ENCODE assay signal across 8 cellular contexts in genomic region chr1:206563367-206563953, GRCh38. TPM values are rescaled to one million over a fixed set of nuclear protein-coding genes. Genes with fewer than 3 reads are reported as not detected.
DNase-seq lines count a peak whose midpoint lies in the region; ATAC-seq, FAIRE-seq and TF ChIP-seq lines count a peak whose summit lies in the region.

No MANE protein-coding gene starts in this region.

- peak overlapping the region; percentile 92 for H3K4me3 Mint-ChIP-seq in T-helper 2 cell treated with Interferon-gamma antibody and Interleukin-4, amounts not matched to agents 5 μg/mL and 100 μg/mL, for 36 hours
- peak overlapping the region; percentile 60 to 99 (median 75) for H3K4me3 Mint-ChIP-seq in IgD-negative memory B cell

- no peaks in the 10 kb centered on the region for H3K9me3 ChIP-seq in neuronal stem cell (replicated peaks in 1 of 2; ENCODE audit: control insufficient read depth in 2 of 2, insufficient read depth in 1 of 2, low read depth in 1 of 2, low read length in 2 of 2)

- H3K23ac ChIP-seq in neuronal stem cell (ENCODE audit: low read depth, low read length, poor library complexity), result no peak overlapping the region

- H2BK15ac ChIP-seq in neuronal stem cell (ENCODE audit: low read length), result no peak overlapping the region

- no CpG with 5 or more reads among the region's 1 CpG for WGBS in neuronal stem cell (ENCODE audit: extremely low coverage in 2 of 2, insufficient read length in 2 of 2, insufficient replicate concordance in 1 of 2), 2 donors

- no peak for TF ChIP-seq POLR2A in GM12892 (IDR thresholded peaks at IDR 0.05; ENCODE audit: low read depth, low read length)

- peak overlapping the region; percentile 19 for H4K8ac ChIP-seq in neuronal stem cell (ENCODE audit: low read depth, low read length)

- H2BK12ac ChIP-seq in neuronal stem cell (ENCODE audit: low read length), result no peak overlapping the region

- no peak overlapping the region for H3K18ac ChIP-seq in neuronal stem cell (ENCODE audit: low read length)

- peaks cover 0 to 52% (median 5%) of the 10 kb centered on the region in 3 experiments for H3K27me3 ChIP-seq in neuronal stem cell (ENCODE audit: control insufficient read depth in 3 of 3, insufficient read depth in 3 of 3, low read depth in 1 of 3, low read length in 3 of 3)

- no peak overlapping the region for H2AK5ac ChIP-seq in neuronal stem cell (ENCODE audit: low read depth, low read length)

- H3K14ac ChIP-seq in neuronal stem cell (ENCODE audit: low read length), result no peak overlapping the region

- no peak overlapping the region for H3K4ac ChIP-seq in neuronal stem cell (ENCODE audit: low read length)

- H3K9ac ChIP-seq in neuronal stem cell (ENCODE audit: low read depth, low read length, poor library complexity), result no peak overlapping the region

- H2BK120ac ChIP-seq in neuronal stem cell (ENCODE audit: low read depth, low read length), result no peak overlapping the region

- H3K27ac Mint-ChIP-seq in T-helper 2 cell treated with Interferon-gamma antibody and Interleukin-4, amounts not matched to agents 5 μg/mL and 100 μg/mL, for 36 hours, result peak overlapping the region; percentile 89
- peak overlapping the region; percentile 92 to 96 (median 96) for H3K27ac Mint-ChIP-seq in IgD-negative memory B cell

- H3K27ac ChIP-seq in neuronal stem cell (replicated peaks; ENCODE audit: low read length), result no peak overlapping the region

- in situ Hi-C loops in GM13976 (cut with MboI; ENCODE audit: low sequenced_read_pairs, unreplicated experiment), result no loop called here

- no peak overlapping the region for H2BK5ac ChIP-seq in neuronal stem cell (ENCODE audit: low read length)

- H3K79me1 ChIP-seq in neuronal stem cell (ENCODE audit: low read depth, low read length), result no peaks in the 10 kb centered on the region

- H3K9me3 Mint-ChIP-seq in T-helper 2 cell treated with Interferon-gamma antibody and Interleukin-4, amounts not matched to agents 5 μg/mL and 100 μg/mL, for 36 hours, result no peaks in the 10 kb centered on the region
- no peaks in the 10 kb centered on the region for H3K9me3 Mint-ChIP-seq in IgD-negative memory B cell

- peaks cover 83% of the 10 kb centered on the region for H3K4me1 Mint-ChIP-seq in T-helper 2 cell treated with Interferon-gamma antibody and Interleukin-4, amounts not matched to agents 5 μg/mL and 100 μg/mL, for 36 hours (ENCODE audit: low read depth)
- H3K4me1 Mint-ChIP-seq in IgD-negative memory B cell, result peaks cover 55 to 72% (median 55%) of the 10 kb centered on the region in 3 donors

- H4K91ac ChIP-seq in neuronal stem cell (ENCODE audit: low read depth, low read length, poor library complexity), result no peak overlapping the region

- ATAC-seq in HG02588 (IDR thresholded peaks at IDR 0.05; ENCODE audit: unreplicated experiment), result peak; percentile 30

- H3K36me3 ChIP-seq in neuronal stem cell (replicated peaks in 1 of 2; ENCODE audit: control insufficient read depth in 2 of 2, insufficient read depth in 2 of 2, low read length in 2 of 2), result no peaks in the 10 kb centered on the region

- no peak for FAIRE-seq in GM12892 (lab: Jason Lieb, UNC)

- peaks cover 96% of the 10 kb centered on the region for H3K36me3 Mint-ChIP-seq in T-helper 2 cell treated with Interferon-gamma antibody and Interleukin-4, amounts not matched to agents 5 μg/mL and 100 μg/mL, for 36 hours (ENCODE audit: low read depth)
- peaks cover 2% of the 10 kb centered on the region for H3K36me3 Mint-ChIP-seq in IgD-negative memory B cell

- no peak for TF ChIP-seq CTCF in GM13976 (IDR thresholded peaks at IDR 0.05; ENCODE audit: borderline replicate concordance, control extremely low read depth, extremely low read depth, insufficient read depth, missing control alignments)

- DNase-seq in T-helper 2 cell treated with Interferon-gamma antibody and Interleukin-4, amounts not matched to agents 5 μg/mL and 100 μg/mL, for 36 hours (ENCODE audit: low spot score), result no peak
- DNase-seq in T-helper 2 cell, result no peak
- DNase-seq in neuronal stem cell (ENCODE audit: low spot score), result no peak
- no peak for DNase-seq in GM12892 (ENCODE audit: insufficient read length)
- DNase-seq in stimulated activated naive CD4-positive, alpha-beta T cell (lab: John Stamatoyannopoulos, UW), result no peak
- no peak for DNase-seq in GM13976 (ENCODE audit: low spot score)

- no peak overlapping the region for H3K4me2 ChIP-seq in neuronal stem cell (ENCODE audit: insufficient read depth, low read length, poor library complexity, severe bottlenecking)

- H3K4me1 ChIP-seq in neuronal stem cell (ENCODE audit: control insufficient read depth in 2 of 2, insufficient read depth in 1 of 2, low read depth in 1 of 2, low read length in 2 of 2), result peaks cover 6 to 11% of the 10 kb centered on the region in 2 donors

- H3K27me3 Mint-ChIP-seq in T-helper 2 cell treated with Interferon-gamma antibody and Interleukin-4, amounts not matched to agents 5 μg/mL and 100 μg/mL, for 36 hours (ENCODE audit: low read depth), result no peaks in the 10 kb centered on the region
- no peaks in the 10 kb centered on the region for H3K27me3 Mint-ChIP-seq in IgD-negative memory B cell

- no peak overlapping the region for H3K4me3 ChIP-seq in neuronal stem cell (ENCODE audit: low read length in 2 of 2)

- H2AFZ ChIP-seq in neuronal stem cell (ENCODE audit: low read length), result no peak overlapping the region

RNA-seq across cellular contexts. Expression of gene EIF2D, which starts 48.8 kb away (rescaled TPM):
- 40.4 TPM for polyA plus RNA-seq in IgD-negative memory B cell
- polyA plus RNA-seq in neuronal stem cell (2013, experiment 1 of 2), result 36.1 TPM
- 34.0 TPM for polyA plus RNA-seq in neuronal stem cell (2013, experiment 2 of 2)
- 81.9 TPM for polyA plus RNA-seq in GM12892 (2012; ENCODE audit: missing spikeins)

RNA-seq across cellular contexts. Expression of gene RASSF5, which starts 56.1 kb away (rescaled TPM):
- polyA plus RNA-seq in IgD-negative memory B cell, result 130 TPM
- polyA plus RNA-seq in neuronal stem cell (2013, experiment 1 of 2), result 0.50 TPM
- 0.51 TPM for polyA plus RNA-seq in neuronal stem cell (2013, experiment 2 of 2)
- polyA plus RNA-seq in GM12892 (2012; ENCODE audit: missing spikeins), result 43.0 TPM
